Comparison of ENCODE assay signal across 24 cellular contexts in genomic region chr1:18410407-18410806, GRCh38.
"Had no signal": no experiment of that assay in that cellular context is flagged by ENCODE, and none has a peak within 500 bp of the region (broad histone marks: within the 10 kb centered on the region; RNA-seq: fewer than 3 reads in every experiment).

No MANE protein-coding gene starts in this region.

- H3K9me3 ChIP-seq: colonic mucosa, prostate gland, testis, upper lobe of right lung, vagina had no signal

- H3K27ac ChIP-seq: colonic mucosa, heart right ventricle, parathyroid adenoma, prostate gland, right lobe of liver, spleen, testis, tibial nerve, upper lobe of right lung, vagina had no signal

- H2AFZ ChIP-seq: parathyroid adenoma had no signal

- H3K9ac ChIP-seq: parathyroid adenoma had no signal

- H3K4me1 ChIP-seq: colonic mucosa, heart right ventricle, parathyroid adenoma, prostate gland, right lobe of liver, spleen, testis, tibial nerve, upper lobe of right lung, vagina had no signal

- H3K4me3 ChIP-seq: colonic mucosa, heart right ventricle, lung, prostate gland, right lobe of liver, spleen, testis, tibial nerve, upper lobe of right lung, vagina had no signal

- H3K27me3 ChIP-seq: colonic mucosa, right lobe of liver, testis, tibial nerve, upper lobe of right lung, vagina had no signal

- H3K36me3 ChIP-seq: colonic mucosa, heart right ventricle, prostate gland, right lobe of liver, spleen, tibial nerve, upper lobe of right lung, vagina had no signal

- DNase-seq: colonic mucosa; dermis blood vessel endothelial cell; foreskin melanocyte; heart right ventricle; hypothalamus; left colon; left ventricle myocardium superior; mesenchymal stem cell; midbrain; retina; right lobe of liver; spleen; stimulated activated CD4-positive, alpha-beta T cell treated with anti-CD3 and anti-CD28 coated beads, Interleukin-15, amount 100 ng/mL, for 24 hours; stimulated activated CD4-positive, alpha-beta T cell treated with anti-CD3 and anti-CD28 coated beads, Interleukin-1b, Interleukin-23, amount 100 ng/mL, for 48 hours; stimulated activated CD4-positive, alpha-beta T cell treated with anti-CD3 and anti-CD28 coated beads, Interleukin-4, amount 100 ng/mL, for 24 hours; stimulated activated naive B cell treated with anti-CD40 and anti-IgM and Interleukin-4, amounts not matched to agents 10 μg/mL and 1 μg/mL and 100 μg/mL, for 72 hours; stimulated activated naive CD8-positive, alpha-beta T cell treated with anti-CD3 and anti-CD28 coated beads, Interleukin-15, amount 100 ng/mL, for 72 hours; testis; upper lobe of right lung had no signal
